ENCODE assay signal across 22 cellular contexts in the genomic region with DNA sequence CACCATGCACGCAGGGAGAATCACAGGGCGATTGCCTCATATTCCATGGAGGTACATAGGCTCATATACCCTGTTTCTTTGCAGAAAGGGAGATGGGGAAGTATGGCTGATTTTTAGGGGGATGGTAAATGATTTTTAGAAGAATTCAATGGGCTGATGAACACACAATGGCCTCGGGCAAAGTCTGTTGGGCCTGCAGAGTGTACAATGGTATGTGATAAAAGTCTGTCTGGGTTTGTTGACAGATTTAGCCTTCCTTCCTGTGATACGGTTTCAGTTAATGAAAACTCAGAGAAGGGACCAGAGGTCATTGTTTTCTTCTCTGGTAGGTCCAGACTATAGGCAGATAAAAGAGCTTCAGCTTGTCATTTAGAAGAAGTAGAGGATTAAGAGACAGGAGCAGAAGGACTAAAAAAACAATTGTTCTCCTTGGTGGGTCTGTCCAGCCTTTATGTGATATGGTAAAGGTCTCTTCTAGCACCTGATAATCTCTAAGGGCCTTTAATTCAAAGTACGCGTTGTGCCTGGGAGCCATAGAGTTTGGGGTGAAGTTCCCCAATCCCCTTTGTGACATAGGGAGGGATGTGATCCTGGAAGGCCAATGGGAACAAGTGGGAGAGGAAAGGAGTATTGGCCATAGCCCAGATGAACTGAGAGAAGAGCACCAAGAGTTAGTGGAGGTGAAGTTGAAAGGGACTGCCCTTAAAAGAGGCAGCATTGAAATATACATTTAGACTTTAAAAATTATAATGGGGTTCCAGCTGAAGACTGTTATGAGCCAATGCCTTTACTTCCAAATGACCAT.
DNase-seq lines count a peak whose midpoint lies in the region; ATAC-seq and TF ChIP-seq lines count a peak whose summit lies in the region.
"Had no signal": no experiment of that assay in that cellular context is flagged by ENCODE, and none has a peak within 500 bp of the region (broad histone marks: within the 10 kb centered on the region; RNA-seq: fewer than 3 reads in every experiment).

No MANE protein-coding gene starts in this region.

- peak overlapping the region in 6 of 10 donors; percentile 32 to 64 (median 48) for H3K27ac ChIP-seq in heart right ventricle
- peak overlapping the region in 1 of 2 donors; percentile 48 for H3K27ac ChIP-seq in right atrium auricular region
- H3K27ac ChIP-seq in mesenchymal stem cell (ENCODE audit: low read length, poor library complexity, severe bottlenecking), result peak overlapping the region; percentile 73
- H3K27ac ChIP-seq: esophagus squamous epithelium, parathyroid adenoma, spleen, upper lobe of left lung had no signal

- H3K23ac ChIP-seq in mesenchymal stem cell (ENCODE audit: low read length in 2 of 2), result no peak overlapping the region

- no peak overlapping the region for H3K14ac ChIP-seq in mesenchymal stem cell (ENCODE audit: low read length in 2 of 2)

- ATAC-seq in heart right ventricle (peak in 4 of 8 donors; percentile 32 to 52 (median 38)), HG02571 (IDR thresholded peaks at IDR 0.05; ENCODE audit: unreplicated experiment) (no peak), HG02623 (IDR thresholded peaks at IDR 0.05; ENCODE audit: unreplicated experiment) (no peak), omental fat pad (ENCODE audit: low FRiP score) (no peak)
- ATAC-seq: CD8-positive, alpha-beta T cell; stimulated activated memory B cell treated with anti-CD40 and anti-IgM and Interleukin-4, amounts not matched to agents 10 μg/mL and 1 μg/mL and 100 μg/mL, for 72 hours had no signal

- H3K4ac ChIP-seq in mesenchymal stem cell (ENCODE audit: low read depth in 1 of 2, low read length in 2 of 2), result peak overlapping the region; percentile 35 to 75

- H3K4me1 ChIP-seq in heart right ventricle (peaks cover 0 to 19% (median 4%) of the 10 kb centered on the region in 9 donors), right atrium auricular region (no peaks in the 10 kb centered on the region), mesenchymal stem cell (ENCODE audit: control insufficient read depth, insufficient read depth, low read depth, low read length) (peaks cover 4% of the 10 kb centered on the region)
- H3K4me1 ChIP-seq: parathyroid adenoma, spleen, upper lobe of left lung had no signal

- H4K91ac ChIP-seq in mesenchymal stem cell (ENCODE audit: low read length), result peak overlapping the region; percentile 65

- H2AFZ ChIP-seq in mesenchymal stem cell (ENCODE audit: low read depth, low read length), result no peak overlapping the region
- H2AFZ ChIP-seq: parathyroid adenoma had no signal

- H2AK5ac ChIP-seq in mesenchymal stem cell (ENCODE audit: low read length, severe bottlenecking), result peak overlapping the region; percentile 84

- H2BK120ac ChIP-seq in mesenchymal stem cell (ENCODE audit: low read depth, low read length), result peak overlapping the region; percentile 76

- no peaks in the 10 kb centered on the region for H3K36me3 ChIP-seq in heart right ventricle
- H3K36me3 ChIP-seq in right atrium auricular region, result no peaks in the 10 kb centered on the region
- H3K36me3 ChIP-seq in mesenchymal stem cell (ENCODE audit: control insufficient read depth in 1 of 2, insufficient read depth in 2 of 2, low read depth in 1 of 2, low read length in 2 of 2), result no peaks in the 10 kb centered on the region
- H3K36me3 ChIP-seq: esophagus squamous epithelium, heart left ventricle, spleen, upper lobe of left lung had no signal

- 58 to 66% methylated on average over 6 of the region's 6 CpGs for WGBS in heart right ventricle, 2 donors
- WGBS in mesenchymal stem cell, result 76% methylated on average over 6 of the region's 6 CpGs

- peak overlapping the region; percentile 40 to 91 for H3K18ac ChIP-seq in mesenchymal stem cell (ENCODE audit: low read depth in 1 of 2, low read length in 2 of 2)

- no peak overlapping the region for H3K9ac ChIP-seq in mesenchymal stem cell (ENCODE audit: low read length)
- H3K9ac ChIP-seq: parathyroid adenoma had no signal

- H2BK12ac ChIP-seq in mesenchymal stem cell (ENCODE audit: low read length in 2 of 2), result peak overlapping the region; percentile 89 to 99

- H2BK5ac ChIP-seq in mesenchymal stem cell (ENCODE audit: low read depth, low read length, poor library complexity, severe bottlenecking), result no peak overlapping the region

- H3K79me1 ChIP-seq in mesenchymal stem cell (replicated peaks; ENCODE audit: low read length, poor library complexity, severe bottlenecking), result no peaks in the 10 kb centered on the region

- no peak overlapping the region for H3K4me2 ChIP-seq in mesenchymal stem cell (ENCODE audit: low read length, poor library complexity, severe bottlenecking)

- no peaks in the 10 kb centered on the region for H3K27me3 ChIP-seq in heart right ventricle
- H3K27me3 ChIP-seq in right atrium auricular region, result no peaks in the 10 kb centered on the region
- no peaks in the 10 kb centered on the region for H3K27me3 ChIP-seq in mesenchymal stem cell (ENCODE audit: control insufficient read depth in 1 of 2, insufficient read depth in 1 of 2, low read length in 2 of 2)
- H3K27me3 ChIP-seq: esophagus squamous epithelium, heart left ventricle, upper lobe of left lung had no signal

- H3K9me3 ChIP-seq in heart right ventricle (no peaks in the 10 kb centered on the region), right atrium auricular region (no peaks in the 10 kb centered on the region), mesenchymal stem cell (ENCODE audit: control insufficient read depth, low read length) (no peaks in the 10 kb centered on the region)
- H3K9me3 ChIP-seq: esophagus squamous epithelium, heart left ventricle, spleen, upper lobe of left lung had no signal

- TF ChIP-seq CTCF in heart right ventricle (IDR thresholded peaks at IDR 0.05), result no peak
- no peak for TF ChIP-seq CTCF in right atrium auricular region (IDR thresholded peaks at IDR 0.05)
- no peak for TF ChIP-seq CTCF in omental fat pad (IDR thresholded peaks at IDR 0.05)

- intact Hi-C loops in heart right ventricle (cut with DNase I), result loop anchor here in 1 of 10 donors (10.0 kb wide), 1 partner anchor 102 kb away; no protein-coding TSS in a partner anchor

- H2BK15ac ChIP-seq in mesenchymal stem cell (ENCODE audit: low read depth, poor library complexity, severe bottlenecking), result no peak overlapping the region

- H4K8ac ChIP-seq in mesenchymal stem cell (ENCODE audit: low read length), result peak overlapping the region; percentile 16

- DNase-seq in heart right ventricle (no peak), right atrium auricular region (ENCODE audit: low spot score) (no peak), dermis blood vessel endothelial cell (peak; percentile 58), mesenchymal stem cell (no peak), NCI-H510A (lab: John Stamatoyannopoulos, UW) (no peak), omental fat pad (ENCODE audit: low spot score) (no peak)
- DNase-seq: activated CD4-positive, alpha-beta T cell treated with anti-CD3 and anti-CD28 coated beads for 1 hour; activated CD8-positive, alpha-beta memory T cell treated with anti-CD3 and anti-CD28 coated beads, Interleukin-2, amount 50 U/mL, for 4 hours; activated naive CD4-positive, alpha-beta T cell treated with Interleukin-2 at 50 U/mL for 16 hours; CD8-positive, alpha-beta T cell; esophagus squamous epithelium; NCI-H146; NCI-H2227 treated with DMSO at 0.1 percent for 48 hours; NK-92 treated with Interleukin-12 subunit alpha and Interleukin-12 subunit beta, amount 100 ng/mL, for 24 hours; SHP77; spleen; upper lobe of left lung had no signal

- H3K4me3 ChIP-seq in heart right ventricle (no peak overlapping the region), right atrium auricular region (no peak overlapping the region), mesenchymal stem cell (ENCODE audit: insufficient read depth in 1 of 2, low read depth in 1 of 2, low read length in 2 of 2) (no peak overlapping the region)
- H3K4me3 ChIP-seq: esophagus squamous epithelium, heart left ventricle, spleen, upper lobe of left lung had no signal
